In the genomic region with DNA sequence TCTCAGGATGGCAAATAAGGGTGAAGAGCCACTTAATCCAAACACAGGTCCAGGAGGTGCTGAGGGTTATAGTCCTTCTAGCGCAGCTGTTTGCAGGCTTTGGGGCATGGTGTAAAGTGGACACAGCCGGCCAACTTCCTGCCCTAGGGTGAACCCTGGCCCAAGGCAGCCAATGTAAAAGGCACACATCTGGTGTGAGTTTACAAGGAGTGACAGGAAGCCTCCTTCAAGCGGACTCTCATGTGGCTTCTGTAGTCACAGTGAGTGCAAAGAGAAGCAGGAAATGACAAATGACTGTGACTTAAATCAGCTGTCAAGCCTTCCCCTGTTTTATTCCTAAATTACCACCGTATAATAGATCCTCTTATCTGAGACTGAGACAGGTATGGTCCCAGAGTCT, we compare ENCODE assay signal across 11 cellular contexts.
A peak's percentile ranks its signal among the peaks of the same experiment; 100 is the strongest.
DNase-seq lines count a peak whose midpoint lies in the region; ATAC-seq and TF ChIP-seq lines count a peak whose summit lies in the region.
"Had no signal": no experiment of that assay in that cellular context is flagged by ENCODE, and none has a peak within 500 bp of the region (broad histone marks: within the 10 kb centered on the region; RNA-seq: fewer than 3 reads in every experiment).

No MANE protein-coding gene starts in this region.

- no peak overlapping the region for H3K56ac ChIP-seq in mesendoderm (ENCODE audit: low read length)

- no peak overlapping the region for H3K4me2 ChIP-seq in mesendoderm (ENCODE audit: low read length)

- no peak for TF ChIP-seq CTCF in foreskin keratinocyte (conservative IDR thresholded peaks at IDR 0.05)

- H3K79me1 ChIP-seq in mesendoderm (ENCODE audit: low read length): no peaks in the 10 kb centered on the region

- H2BK120ac ChIP-seq in mesendoderm (ENCODE audit: low read depth, low read length): no peak overlapping the region

- no peak overlapping the region for H2BK15ac ChIP-seq in mesendoderm (replicated peaks; ENCODE audit: low read depth)

- no peak overlapping the region for H3K4me3 ChIP-seq in mesendoderm (ENCODE audit: low read length)
- H3K4me3 ChIP-seq: pancreas had no signal

- no peak overlapping the region for H3K9ac ChIP-seq in mesendoderm (ENCODE audit: low read length)

- H3K27ac ChIP-seq in mesendoderm (ENCODE audit: low read depth, low read length): no peak overlapping the region
- no peak overlapping the region for H3K27ac ChIP-seq in foreskin keratinocyte
- H3K27ac ChIP-seq: HL-60, pancreas had no signal

- no peaks in the 10 kb centered on the region for H3K36me3 ChIP-seq in mesendoderm (ENCODE audit: control insufficient read depth, insufficient read depth, low read length)
- H3K36me3 ChIP-seq: pancreas had no signal

- H3K27me3 ChIP-seq in mesendoderm (ENCODE audit: insufficient read depth, low read length, poor library complexity) (no peaks in the 10 kb centered on the region), foreskin keratinocyte (peaks cover 9% of the 10 kb centered on the region)
- H3K27me3 ChIP-seq: pancreas had no signal

- no CpG with 5 or more reads among the region's 4 CpGs for WGBS in mesendoderm (ENCODE audit: extremely low coverage, insufficient coverage, low lambda C conversion rate)

- H4K5ac ChIP-seq in mesendoderm (ENCODE audit: low read length): no peak overlapping the region

- no peak overlapping the region for H4K8ac ChIP-seq in mesendoderm (ENCODE audit: low read depth, low read length)

- ATAC-seq in GM19351 (IDR thresholded peaks at IDR 0.05; ENCODE audit: unreplicated experiment) (peak; percentile 60), GM18502 (IDR thresholded peaks at IDR 0.05; ENCODE audit: poor library complexity, unreplicated experiment) (no peak), foreskin keratinocyte (no peak)
- ATAC-seq: pancreas had no signal

- H3K4me1 ChIP-seq in mesendoderm (ENCODE audit: control insufficient read depth, low read depth, low read length) (peaks cover 1% of the 10 kb centered on the region), foreskin keratinocyte (no peaks in the 10 kb centered on the region)

- H3K23ac ChIP-seq in mesendoderm (ENCODE audit: low read length): peak overlapping the region; percentile 34

- H3K18ac ChIP-seq in mesendoderm (ENCODE audit: low read length): no peak overlapping the region

- no peak overlapping the region for H3K4ac ChIP-seq in mesendoderm (ENCODE audit: low read depth, low read length)

- H2BK5ac ChIP-seq in mesendoderm (ENCODE audit: low read length): no peak overlapping the region

- no peak overlapping the region for H2AK5ac ChIP-seq in mesendoderm (ENCODE audit: low read length)

- no peaks in the 10 kb centered on the region for H3K79me2 ChIP-seq in mesendoderm (ENCODE audit: control insufficient read depth, insufficient read depth, low read length)

- peak; percentile 13 for DNase-seq in NCI-H2196 (lab: John Stamatoyannopoulos, UW; ENCODE audit: unreplicated experiment)
- no peak for DNase-seq in NCI-H2196 treated with DMSO at 0.1 percent for 48 hours (lab: John Stamatoyannopoulos, UW; ENCODE audit: unreplicated experiment)
- peak; percentile 65 to 76 for DNase-seq in SHP77 (lab: John Stamatoyannopoulos, UW)
- DNase-seq in mesendoderm: no peak
- no peak for DNase-seq in foreskin keratinocyte
- DNase-seq in activated effector memory CD4-positive, alpha-beta T cell treated with anti-CD3 and anti-CD28 coated beads, Interleukin-2, amount 50 U/mL, for 16 hours: no peak
- DNase-seq: NCI-H2081 treated with DMSO at 0.1 percent for 48 hours, pancreas had no signal

Comparison
In these comparisons a context has a peak if more than half of its experiments do, and no peak if none do; other contexts are left out.
1. DNase-seq: peak in NCI-H2196 (single experiment) and SHP77 (2 of 2); none in NCI-H2196 treated with DMSO at 0.1 percent for 48 hours (single experiment), mesendoderm (single experiment), foreskin keratinocyte (0 of 2) and activated effector memory CD4-positive, alpha-beta T cell treated with anti-CD3 and anti-CD28 coated beads, Interleukin-2, amount 50 U/mL, for 16 hours (single experiment).